Comparison of ENCODE assay signal across 1 cellular context in genomic region chr15:77870195-77871065, GRCh38.
TF ChIP-seq lines count a peak whose summit lies in the region.

No MANE protein-coding gene starts in this region.

TF ChIP-seq in WTC11, 78 proteins besides CTCF, POLR2A, EP300 and RAD21 (continued from another document):
- no peak for TF ChIP-seq ATF6 (CRISPR knock-in tag; IDR thresholded peaks at IDR 0.05)
TF ChIP-seq in WTC11: peak in this region for 1.
